8 cellular contexts compared by ENCODE assay signal in the genomic region with DNA sequence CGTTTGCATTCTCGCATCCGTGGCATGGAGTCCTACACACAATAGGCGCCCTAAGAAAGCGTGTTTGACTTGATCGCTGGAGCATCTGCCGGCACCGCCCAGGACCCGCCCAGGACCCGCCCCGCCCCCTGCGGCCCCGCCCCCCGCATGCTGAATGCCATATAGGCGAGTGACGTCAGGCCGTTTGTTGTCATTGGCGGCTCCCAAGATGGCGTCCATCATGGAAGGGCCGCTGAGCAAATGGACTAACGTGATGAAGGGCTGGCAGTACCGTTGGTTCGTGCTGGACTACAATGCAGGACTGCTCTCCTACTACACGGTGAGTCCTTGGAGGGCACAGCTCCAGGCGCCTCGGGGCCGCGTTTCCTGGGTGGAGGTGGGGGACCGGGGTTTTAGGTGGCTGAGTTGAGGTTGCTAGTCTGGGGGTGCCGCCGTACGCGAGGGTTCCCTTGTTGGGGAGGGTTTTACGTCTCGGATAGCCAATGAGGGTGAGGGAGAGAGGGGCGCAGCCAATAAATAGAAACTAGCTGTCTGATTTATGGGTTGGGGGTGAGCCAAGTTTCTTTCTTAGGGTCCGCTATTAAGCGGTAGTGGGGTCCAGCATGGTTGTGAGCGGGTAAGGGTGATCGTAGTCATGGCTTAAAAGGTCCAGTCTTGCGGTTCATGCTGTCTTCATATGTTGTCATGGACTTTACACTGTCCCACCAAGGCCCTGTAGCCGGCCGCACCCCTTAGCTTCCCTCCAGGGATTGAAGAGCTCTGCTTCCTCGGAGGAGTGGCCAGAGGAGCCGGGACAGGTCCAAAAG. TPM values are rescaled to one million over a fixed set of nuclear protein-coding genes. Genes with fewer than 3 reads are reported as not detected.
DNase-seq lines count a peak whose midpoint lies in the region; ATAC-seq and TF ChIP-seq lines count a peak whose summit lies in the region.

TSS of gene OSBPL9 (plus strand) at position 190 of the 806 bp plus-strand sequence. CDS start at position 209, 19 bp downstream.

- no peaks in the 10 kb centered on the region for H3K9me3 ChIP-seq in BLaER1 treated with 17β-estradiol and CSF1 and Interleukin-3, amounts not matched to agents 10 nM and 100 nM (replicated peaks in 1 of 11)
- no peaks in the 10 kb centered on the region for H3K9me3 ChIP-seq in liver (ENCODE audit: control insufficient read depth in 4 of 4, low read length in 3 of 4)

- peaks cover 42% of the 10 kb centered on the region for H3K4me1 Mint-ChIP-seq in dendritic cell treated with granulocyte-macrophage colony-stimulating factor and Interleukin-4, amounts not matched to agents 40 ng/mL and 50 ng/mL, for 4 days (ENCODE audit: low read depth)

- peak within 1 kb of the TSS; percentile 88 to 99 (median 97) for H3K4me2 ChIP-seq in BLaER1 treated with 17β-estradiol and CSF1 and Interleukin-3, amounts not matched to agents 10 nM and 100 nM

- peak within 1 kb of the TSS; percentile 78 to 97 (median 92) for H3K4me3 ChIP-seq in BLaER1 treated with 17β-estradiol and CSF1 and Interleukin-3, amounts not matched to agents 10 nM and 100 nM
- H3K4me3 ChIP-seq in liver (ENCODE audit: low read depth in 1 of 3, low read length in 3 of 3), result peak within 1 kb of the TSS; percentile 66 to 98 (median 93)

- H3K4me3 Mint-ChIP-seq in dendritic cell treated with granulocyte-macrophage colony-stimulating factor and Interleukin-4, amounts not matched to agents 40 ng/mL and 50 ng/mL, for 4 days, result peak within 1 kb of the TSS; percentile 99

- H3K27ac ChIP-seq in BLaER1 treated with 17β-estradiol and CSF1 and Interleukin-3, amounts not matched to agents 10 nM and 100 nM, result peak within 1 kb of the TSS; percentile 59 to 88 (median 84)
- peak within 1 kb of the TSS; percentile 93 to 95 for H3K27ac ChIP-seq in liver (ENCODE audit: low read depth in 1 of 2, low read length in 2 of 2)

- peaks cover 20 to 42% (median 32%) of the 10 kb centered on the region in 10 experiments for H3K4me1 ChIP-seq in BLaER1 treated with 17β-estradiol and CSF1 and Interleukin-3, amounts not matched to agents 10 nM and 100 nM
- peaks cover 10 to 40% (median 24%) of the 10 kb centered on the region in 4 donors for H3K4me1 ChIP-seq in liver (ENCODE audit: control insufficient read depth in 4 of 4, insufficient read depth in 4 of 4, low read length in 3 of 4)

- no peaks in the 10 kb centered on the region for H3K9me3 Mint-ChIP-seq in dendritic cell treated with granulocyte-macrophage colony-stimulating factor and Interleukin-4, amounts not matched to agents 40 ng/mL and 50 ng/mL, for 4 days

- peak; percentile 85 for ATAC-seq in GM19372 (IDR thresholded peaks at IDR 0.05; ENCODE audit: low read depth, unreplicated experiment)
- peak; percentile 74 for ATAC-seq in HG03558 (IDR thresholded peaks at IDR 0.05; ENCODE audit: extremely low read depth, unreplicated experiment)

- no peaks in the 10 kb centered on the region for H3K36me3 ChIP-seq in BLaER1 treated with 17β-estradiol and CSF1 and Interleukin-3, amounts not matched to agents 10 nM and 100 nM
- no peaks in the 10 kb centered on the region for H3K36me3 ChIP-seq in liver (ENCODE audit: control insufficient read depth in 4 of 4, insufficient read depth in 3 of 4, low read depth in 1 of 4, low read length in 3 of 4)

- H3K9ac ChIP-seq in BLaER1 treated with 17β-estradiol and CSF1 and Interleukin-3, amounts not matched to agents 10 nM and 100 nM, result peak within 1 kb of the TSS; percentile 81 to 89 (median 86)
- H3K9ac ChIP-seq in liver (ENCODE audit: low read depth in 1 of 2, low read length in 2 of 2), result peak within 1 kb of the TSS; percentile 87 to 91

- H3K36me3 Mint-ChIP-seq in dendritic cell treated with granulocyte-macrophage colony-stimulating factor and Interleukin-4, amounts not matched to agents 40 ng/mL and 50 ng/mL, for 4 days (ENCODE audit: low read depth), result peaks cover 16% of the 10 kb centered on the region

- DNase-seq in NCI-H748 treated with DMSO at 0.1 percent for 48 hours (lab: John Stamatoyannopoulos, UW), result peak; percentile 89
- DNase-seq in activated CD4-positive, alpha-beta T cell treated with anti-CD3 and anti-CD28 coated beads, Interleukin-2, amount 50 U/mL, for 24 hours (ENCODE audit: low read depth in 1 of 2, low spot score in 1 of 2), result peak; percentile 73 to 86
- peak; percentile 82 for DNase-seq in stimulated activated CD4-positive, alpha-beta T cell treated with anti-CD3 and anti-CD28 coated beads, Interleukin-4, amount 100 ng/mL, for 1 hour

- WGBS in liver, result under 1% methylated on average over 45 of the region's 45 CpGs

- H3K27me3 ChIP-seq in BLaER1 treated with 17β-estradiol and CSF1 and Interleukin-3, amounts not matched to agents 10 nM and 100 nM, result no peaks in the 10 kb centered on the region
- H3K27me3 ChIP-seq in liver (ENCODE audit: control insufficient read depth in 4 of 4, insufficient read depth in 4 of 4, low read length in 3 of 4), result no peaks in the 10 kb centered on the region

- TF ChIP-seq RAD21 in liver (IDR thresholded peaks at IDR 0.05), result peak in 1 of 2 donors; percentile 6

- no peaks in the 10 kb centered on the region for H3K27me3 Mint-ChIP-seq in dendritic cell treated with granulocyte-macrophage colony-stimulating factor and Interleukin-4, amounts not matched to agents 40 ng/mL and 50 ng/mL, for 4 days

- intact Hi-C loops in dendritic cell treated with granulocyte-macrophage colony-stimulating factor and Interleukin-4, amounts not matched to agents 40 ng/mL and 50 ng/mL, for 4 days (cut with micrococcal nuclease), result loop anchor here (1.0 kb wide), 1 partner anchor 39 kb away; no protein-coding TSS in a partner anchor

- H3K27ac Mint-ChIP-seq in dendritic cell treated with granulocyte-macrophage colony-stimulating factor and Interleukin-4, amounts not matched to agents 40 ng/mL and 50 ng/mL, for 4 days, result peak within 1 kb of the TSS; percentile 93

- no peak for TF ChIP-seq CTCF in liver (IDR thresholded peaks at IDR 0.05; ENCODE audit: low read depth, low read length, missing input control)

- peaks cover 0 to 4% (median 0%) of the 10 kb centered on the region in 11 experiments; a peak in 2 of 22 replicates for H4K20me1 ChIP-seq in BLaER1 treated with 17β-estradiol and CSF1 and Interleukin-3, amounts not matched to agents 10 nM and 100 nM

TF ChIP-seq in liver, 16 proteins besides CTCF, POLR2A, EP300 and RAD21:
- TF ChIP-seq HNF4G (IDR thresholded peaks at IDR 0.05), result no peak
- TF ChIP-seq YY1 (IDR thresholded peaks at IDR 0.05), result peak; percentile 98
- no peak for TF ChIP-seq RXRA (IDR thresholded peaks at IDR 0.05)
- no peak for TF ChIP-seq FOXA2 (IDR thresholded peaks at IDR 0.05)
- peak; percentile 64 for TF ChIP-seq REST (IDR thresholded peaks at IDR 0.05)
- TF ChIP-seq, protein P1, sequence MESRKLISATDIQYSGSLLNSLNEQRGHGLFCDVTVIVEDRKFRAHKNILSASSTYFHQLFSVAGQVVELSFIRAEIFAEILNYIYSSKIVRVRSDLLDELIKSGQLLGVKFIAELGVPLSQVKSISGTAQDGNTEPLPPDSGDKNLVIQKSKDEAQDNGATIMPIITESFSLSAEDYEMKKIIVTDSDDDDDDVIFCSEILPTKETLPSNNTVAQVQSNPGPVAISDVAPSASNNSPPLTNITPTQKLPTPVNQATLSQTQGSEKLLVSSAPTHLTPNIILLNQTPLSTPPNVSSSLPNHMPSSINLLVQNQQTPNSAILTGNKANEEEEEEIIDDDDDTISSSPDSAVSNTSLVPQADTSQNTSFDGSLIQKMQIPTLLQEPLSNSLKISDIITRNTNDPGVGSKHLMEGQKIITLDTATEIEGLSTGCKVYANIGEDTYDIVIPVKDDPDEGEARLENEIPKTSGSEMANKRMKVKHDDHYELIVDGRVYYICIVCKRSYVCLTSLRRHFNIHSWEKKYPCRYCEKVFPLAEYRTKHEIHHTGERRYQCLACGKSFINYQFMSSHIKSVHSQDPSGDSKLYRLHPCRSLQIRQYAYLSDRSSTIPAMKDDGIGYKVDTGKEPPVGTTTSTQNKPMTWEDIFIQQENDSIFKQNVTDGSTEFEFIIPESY (IDR thresholded peaks at IDR 0.05), result no peak
- peak; percentile 42 to 48 for TF ChIP-seq HNF4A (conservative IDR thresholded peaks at IDR 0.05)
- TF ChIP-seq ATF3 (IDR thresholded peaks at IDR 0.05), result no peak
- no peak for TF ChIP-seq GABPA (IDR thresholded peaks at IDR 0.05 in 1 of 2, conservative IDR thresholded peaks at IDR 0.05 in 1 of 2)
- TF ChIP-seq TAF1 (conservative IDR thresholded peaks at IDR 0.05), result no peak

RNA-seq across cellular contexts. Expression of gene OSBPL9, which starts in this region (rescaled TPM):
- total RNA-seq in liver, result 100 to 1,000 TPM in 1 of 2 donors, 10 to 100 TPM in 1; 62.5 to 129 TPM
- 10 to 100 TPM; 52.1 to 58.3 TPM for polyA plus RNA-seq in liver

Comparison
In these comparisons a context has a peak if more than half of its experiments do, and no peak if none do; other contexts are left out.
1. Peak in every context shown above with its lines: DNase-seq, ATAC-seq, H3K4me3 ChIP-seq and H3K27ac ChIP-seq.